8 cellular contexts compared by ENCODE assay signal in genomic region chr11:67238894-67239794, GRCh38. TPM values are rescaled to one million over a fixed set of nuclear protein-coding genes. Genes with fewer than 3 reads are reported as not detected.
DNase-seq lines count a peak whose midpoint lies in the region; ATAC-seq lines count a peak whose summit lies in the region.

No MANE protein-coding gene starts in this region.

- ATAC-seq in activated T-helper 17 cell treated with anti-CD3 and anti-CD28 coated beads, Interleukin-2, amount 50 U/mL, for 72 hours (replicated peaks), result no peak
- ATAC-seq in stimulated activated naive CD8-positive, alpha-beta T cell treated with anti-CD3 and anti-CD28 coated beads, Interleukin-15, amount 100 ng/mL, for 72 hours, result no peak
- ATAC-seq in GM21390 (IDR thresholded peaks at IDR 0.05; ENCODE audit: unreplicated experiment) (no peak), GM18861 (IDR thresholded peaks at IDR 0.05; ENCODE audit: unreplicated experiment) (no peak)

- H3K27me3 Mint-ChIP-seq in activated naive CD4-positive, alpha-beta T cell treated with anti-CD3 and anti-CD28 coated beads, Interleukin-2, amount 50 U/mL, for 24 hours, result no peaks in the 10 kb centered on the region
- no peaks in the 10 kb centered on the region for H3K27me3 Mint-ChIP-seq in activated T-helper 17 cell treated with anti-CD3 and anti-CD28 coated beads, Interleukin-2, amount 50 U/mL, for 72 hours
- H3K27me3 Mint-ChIP-seq in stimulated activated naive CD8-positive, alpha-beta T cell treated with anti-CD3 and anti-CD28 coated beads, Interleukin-15, amount 100 ng/mL, for 72 hours, result no peaks in the 10 kb centered on the region

- H3K4me3 ChIP-seq in iPS-18c (ENCODE audit: insufficient read depth, low read depth, low read length), result peak overlapping the region; percentile 26; the same call in 1 of the 2 replicates

- H3K4me1 Mint-ChIP-seq in activated naive CD4-positive, alpha-beta T cell treated with anti-CD3 and anti-CD28 coated beads, Interleukin-2, amount 50 U/mL, for 24 hours, result peaks cover 56% of the 10 kb centered on the region
- peaks cover 30% of the 10 kb centered on the region for H3K4me1 Mint-ChIP-seq in activated T-helper 17 cell treated with anti-CD3 and anti-CD28 coated beads, Interleukin-2, amount 50 U/mL, for 72 hours
- H3K4me1 Mint-ChIP-seq in stimulated activated naive CD8-positive, alpha-beta T cell treated with anti-CD3 and anti-CD28 coated beads, Interleukin-15, amount 100 ng/mL, for 72 hours, result peaks cover 57% of the 10 kb centered on the region

- peaks cover 20% of the 10 kb centered on the region for H3K36me3 Mint-ChIP-seq in activated naive CD4-positive, alpha-beta T cell treated with anti-CD3 and anti-CD28 coated beads, Interleukin-2, amount 50 U/mL, for 24 hours
- peaks cover 59% of the 10 kb centered on the region for H3K36me3 Mint-ChIP-seq in activated T-helper 17 cell treated with anti-CD3 and anti-CD28 coated beads, Interleukin-2, amount 50 U/mL, for 72 hours (ENCODE audit: low read depth)

- H3K27ac Mint-ChIP-seq in activated naive CD4-positive, alpha-beta T cell treated with anti-CD3 and anti-CD28 coated beads, Interleukin-2, amount 50 U/mL, for 24 hours, result peak overlapping the region; percentile 100
- H3K27ac Mint-ChIP-seq in activated T-helper 17 cell treated with anti-CD3 and anti-CD28 coated beads, Interleukin-2, amount 50 U/mL, for 72 hours, result peak overlapping the region; percentile 99
- H3K27ac Mint-ChIP-seq in stimulated activated naive CD8-positive, alpha-beta T cell treated with anti-CD3 and anti-CD28 coated beads, Interleukin-15, amount 100 ng/mL, for 72 hours, result peak overlapping the region; percentile 1 to 20

- H3K4me3 Mint-ChIP-seq in activated naive CD4-positive, alpha-beta T cell treated with anti-CD3 and anti-CD28 coated beads, Interleukin-2, amount 50 U/mL, for 24 hours, result peak overlapping the region; percentile 100
- peak overlapping the region; percentile 98 for H3K4me3 Mint-ChIP-seq in activated T-helper 17 cell treated with anti-CD3 and anti-CD28 coated beads, Interleukin-2, amount 50 U/mL, for 72 hours
- H3K4me3 Mint-ChIP-seq in stimulated activated naive CD8-positive, alpha-beta T cell treated with anti-CD3 and anti-CD28 coated beads, Interleukin-15, amount 100 ng/mL, for 72 hours, result peak overlapping the region; percentile 98

- H3K9me3 ChIP-seq in iPS-18c (ENCODE audit: control insufficient read depth, insufficient read depth, low read length), result no peaks in the 10 kb centered on the region

- no peak for DNase-seq in activated naive CD4-positive, alpha-beta T cell treated with Interleukin-2 at 50 U/mL for 16 hours
- DNase-seq in stimulated activated naive CD8-positive, alpha-beta T cell treated with anti-CD3 and anti-CD28 coated beads, Interleukin-15, amount 100 ng/mL, for 72 hours, result no peak
- DNase-seq in AML-193 (lab: John Stamatoyannopoulos, UW), result no peak

- no peaks in the 10 kb centered on the region for H3K9me3 Mint-ChIP-seq in activated naive CD4-positive, alpha-beta T cell treated with anti-CD3 and anti-CD28 coated beads, Interleukin-2, amount 50 U/mL, for 24 hours
- no peaks in the 10 kb centered on the region for H3K9me3 Mint-ChIP-seq in activated T-helper 17 cell treated with anti-CD3 and anti-CD28 coated beads, Interleukin-2, amount 50 U/mL, for 72 hours
- no peaks in the 10 kb centered on the region for H3K9me3 Mint-ChIP-seq in stimulated activated naive CD8-positive, alpha-beta T cell treated with anti-CD3 and anti-CD28 coated beads, Interleukin-15, amount 100 ng/mL, for 72 hours

RNA-seq across cellular contexts. Expression of gene GRK2, which starts 27.1 kb away (rescaled TPM):
- 100 to 1,000 TPM; 197 to 265 TPM for total RNA-seq in activated T-helper 17 cell treated with anti-CD3 and anti-CD28 coated beads, Interleukin-2, amount 50 U/mL, for 72 hours

RNA-seq across cellular contexts. Expression of gene ANKRD13D, which starts 50.0 kb away (rescaled TPM):
- total RNA-seq in activated T-helper 17 cell treated with anti-CD3 and anti-CD28 coated beads, Interleukin-2, amount 50 U/mL, for 72 hours, result 100 to 1,000 TPM; 102 to 137 TPM

Comparison
In these comparisons a context has a peak if more than half of its experiments do, and no peak if none do; other contexts are left out.
1. H3K27ac Mint-ChIP-seq: peak in every context shown above with its lines; median percentile 100 in activated naive CD4-positive, alpha-beta T cell treated with anti-CD3 and anti-CD28 coated beads, Interleukin-2, amount 50 U/mL, for 24 hours; 99 in activated T-helper 17 cell treated with anti-CD3 and anti-CD28 coated beads, Interleukin-2, amount 50 U/mL, for 72 hours; 10 in stimulated activated naive CD8-positive, alpha-beta T cell treated with anti-CD3 and anti-CD28 coated beads, Interleukin-15, amount 100 ng/mL, for 72 hours.